Comparison of ENCODE assay signal across 12 cellular contexts in the genomic region with DNA sequence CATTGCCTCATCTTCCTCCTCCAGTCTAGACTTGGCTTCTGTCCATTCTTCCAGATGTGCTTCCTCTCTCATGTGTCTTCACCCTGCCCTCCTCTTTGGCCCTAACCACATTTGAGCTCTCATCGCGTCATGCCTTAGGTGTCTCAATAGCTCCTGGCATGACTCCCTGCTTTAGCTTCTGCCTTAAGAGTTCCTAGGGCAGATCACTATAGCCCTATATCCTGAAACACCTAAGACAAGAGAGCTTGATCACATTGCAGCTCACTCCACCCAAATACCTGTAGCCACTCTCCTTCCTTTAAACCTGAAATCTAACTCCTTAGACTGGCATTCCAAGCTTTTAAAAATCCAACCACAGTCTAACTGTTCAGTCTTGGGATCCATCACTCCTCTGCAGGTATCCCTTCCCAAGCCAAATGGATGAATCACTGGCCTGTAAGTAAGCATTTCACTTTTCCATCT.
DNase-seq lines count a peak whose midpoint lies in the region; ATAC-seq, FAIRE-seq and TF ChIP-seq lines count a peak whose summit lies in the region.
"Had no signal": no experiment of that assay in that cellular context is flagged by ENCODE, and none has a peak within 500 bp of the region (broad histone marks: within the 10 kb centered on the region; RNA-seq: fewer than 3 reads in every experiment).

No MANE protein-coding gene starts in this region.

- no peak overlapping the region for H3K27ac Mint-ChIP-seq in stimulated activated naive CD8-positive, alpha-beta T cell treated with anti-CD3 and anti-CD28 coated beads, Interleukin-15, amount 100 ng/mL, for 72 hours
- H3K27ac Mint-ChIP-seq in activated CD4-positive, alpha-beta T cell treated with anti-CD3 and anti-CD28 coated beads for 36 hours, result no peak overlapping the region
- H3K27ac Mint-ChIP-seq: B cell had no signal

- H3K27me3 Mint-ChIP-seq in stimulated activated naive CD8-positive, alpha-beta T cell treated with anti-CD3 and anti-CD28 coated beads, Interleukin-15, amount 100 ng/mL, for 72 hours, result no peaks in the 10 kb centered on the region
- H3K27me3 Mint-ChIP-seq in activated CD4-positive, alpha-beta T cell treated with anti-CD3 and anti-CD28 coated beads for 36 hours, result peaks cover 2% of the 10 kb centered on the region
- H3K27me3 Mint-ChIP-seq: B cell had no signal

- intact Hi-C loops in activated CD4-positive, alpha-beta T cell treated with anti-CD3 and anti-CD28 coated beads for 36 hours (cut with DNase I, micrococcal nuclease), result no loop called here

- H3K79me1 ChIP-seq in H1 (ENCODE audit: low read depth, low read length), result no peaks in the 10 kb centered on the region

- no peaks in the 10 kb centered on the region for H3K9me3 Mint-ChIP-seq in stimulated activated naive CD8-positive, alpha-beta T cell treated with anti-CD3 and anti-CD28 coated beads, Interleukin-15, amount 100 ng/mL, for 72 hours
- no peaks in the 10 kb centered on the region for H3K9me3 Mint-ChIP-seq in activated CD4-positive, alpha-beta T cell treated with anti-CD3 and anti-CD28 coated beads for 36 hours (ENCODE audit: low read depth)

- H2BK20ac ChIP-seq in H1 (ENCODE audit: low read length), result no peak overlapping the region

- no peak overlapping the region for H2AK5ac ChIP-seq in H1 (ENCODE audit: low read depth, low read length)

- no peaks in the 10 kb centered on the region for H3K23me2 ChIP-seq in H1 (ENCODE audit: low read depth, low read length)

- H3K14ac ChIP-seq in H1 (ENCODE audit: insufficient read length), result no peak overlapping the region

- no peak overlapping the region for H3K4me2 ChIP-seq in H1 (ENCODE audit: insufficient read depth in 1 of 2, low read depth in 2 of 2, low read length in 2 of 2)

- POLR2A ChIA-PET in H1 (lab: Charles Lee; ENCODE audit: partially characterized antibody), result interaction anchor here (0.8 kb wide), 1 partner anchor 959 kb away, joined by 3 read pairs; no protein-coding TSS in a partner anchor
- POLR2A ChIA-PET in activated CD4-positive, alpha-beta T cell treated with anti-CD3 and anti-CD28 coated beads for 36 hours (lab: Charles Lee), result no interaction called here

- H3K18ac ChIP-seq in H1 (ENCODE audit: extremely low read depth, low read length), result no peak overlapping the region; the same call in 1 of the 2 replicates

- no peaks in the 10 kb centered on the region for H3K36me3 ChIP-seq in H1 (ENCODE audit: control insufficient read depth in 2 of 4, insufficient read depth in 4 of 4, low read length in 3 of 4)

- 88% methylated on average over 2 of the region's 2 CpGs; no CpG with 5 or more reads in 1 of the 2 experiments for WGBS in H1 (ENCODE audit: extremely low coverage in 1 of 2, insufficient coverage in 1 of 2, insufficient read length in 1 of 2, insufficient replicate concordance in 2 of 2, low coverage in 1 of 2, low lambda C conversion rate in 2 of 2, missing lambda C conversion rate in 1 of 2), 2 experiments

- FAIRE-seq in H1 (lab: Jason Lieb, UNC), result no peak

- no peak overlapping the region for H3K4me3 Mint-ChIP-seq in stimulated activated naive CD8-positive, alpha-beta T cell treated with anti-CD3 and anti-CD28 coated beads, Interleukin-15, amount 100 ng/mL, for 72 hours
- H3K4me3 Mint-ChIP-seq in activated CD4-positive, alpha-beta T cell treated with anti-CD3 and anti-CD28 coated beads for 36 hours, result no peak overlapping the region
- H3K4me3 Mint-ChIP-seq: B cell had no signal

- H3K23ac ChIP-seq in H1 (ENCODE audit: insufficient read length), result peak overlapping the region; percentile 54

- no peak overlapping the region for H4K8ac ChIP-seq in H1 (ENCODE audit: extremely low read depth, insufficient read depth, low read length)

- H3K27ac ChIP-seq in H1 (ENCODE audit: low read depth, low read length), result no peak overlapping the region

- no peak for TF ChIP-seq RAD21 in H1 (IDR thresholded peaks at IDR 0.05 in 1 of 2, conservative IDR thresholded peaks at IDR 0.05 in 1 of 2; ENCODE audit: low read depth in 2 of 2, low read length in 2 of 2)

- peak overlapping the region; percentile 77 for H2AFZ ChIP-seq in H1 (ENCODE audit: low read length)

- no peak overlapping the region for H3K4me3 ChIP-seq in H1 (ENCODE audit: extremely low read depth in 1 of 4, insufficient read depth in 2 of 4, low read depth in 3 of 4, low read length in 4 of 4)
- H3K4me3 ChIP-seq in skeletal muscle cell (ENCODE audit: low read depth, low read length), result no peak overlapping the region

- no peaks in the 10 kb centered on the region for H3K36me3 Mint-ChIP-seq in activated CD4-positive, alpha-beta T cell treated with anti-CD3 and anti-CD28 coated beads for 36 hours (ENCODE audit: low read depth)

- H3K4me1 ChIP-seq in H1 (replicated peaks in 1 of 4; ENCODE audit: control insufficient read depth in 3 of 4, insufficient read depth in 4 of 4, low read length in 3 of 4), result peaks cover 0 to 5% (median 3%) of the 10 kb centered on the region in 4 experiments; a peak in 3 of 7 replicates

- no peak for TF ChIP-seq POLR2A in H1 (IDR thresholded peaks at IDR 0.05; ENCODE audit: control extremely low read depth in 1 of 2, low read depth in 2 of 2, low read length in 2 of 2)

- H3K27me3 ChIP-seq in H1 (replicated peaks in 1 of 4; ENCODE audit: control insufficient read depth in 3 of 4, extremely low read depth in 1 of 4, insufficient read depth in 3 of 4, low read length in 3 of 4), result no peaks in the 10 kb centered on the region

- no peak for ATAC-seq in stimulated activated naive CD8-positive, alpha-beta T cell treated with anti-CD3 and anti-CD28 coated beads, Interleukin-15, amount 100 ng/mL, for 72 hours
- ATAC-seq in activated CD4-positive, alpha-beta T cell treated with anti-CD3 and anti-CD28 coated beads for 36 hours, result no peak
- ATAC-seq in GM18517 (IDR thresholded peaks at IDR 0.05; ENCODE audit: unreplicated experiment), result no peak

- no peak overlapping the region for H2BK120ac ChIP-seq in H1 (replicated peaks; ENCODE audit: low read depth, low read length)

- CTCF ChIA-PET in H1 (lab: Charles Lee; ENCODE audit: partially characterized antibody), result interaction anchor here (0.6 to 1.7 kb wide), 3 partner anchors 12 to 15 kb away, joined by 3 to 4 read pairs (median 3); no protein-coding TSS in a partner anchor
- CTCF ChIA-PET in activated CD4-positive, alpha-beta T cell treated with anti-CD3 and anti-CD28 coated beads for 36 hours (lab: Charles Lee), result no interaction called here

- H4K91ac ChIP-seq in H1 (replicated peaks; ENCODE audit: insufficient read length, low read length), result no peak overlapping the region

- H3K9ac ChIP-seq in H1 (replicated peaks in 1 of 4; ENCODE audit: extremely low read depth in 1 of 4, low read depth in 3 of 4, low read length in 3 of 4), result no peak overlapping the region

- peak; percentile 11 for DNase-seq in SIG-M5 treated with dmso at 0.1 percent for 504 hours (lab: John Stamatoyannopoulos, UW; ENCODE audit: unreplicated experiment)
- DNase-seq in SIG-M5 (lab: John Stamatoyannopoulos, UW), result no peak
- peak; percentile 94 for DNase-seq in NCI-H226
- DNase-seq in H1 (ENCODE audit: low read depth in 1 of 2, low spot score in 2 of 2), result no peak
- peak; percentile 98 for DNase-seq in skeletal muscle cell (ENCODE audit: low read depth)
- DNase-seq in stimulated activated naive CD8-positive, alpha-beta T cell treated with anti-CD3 and anti-CD28 coated beads, Interleukin-15, amount 100 ng/mL, for 72 hours, result no peak
- DNase-seq in activated CD4-positive, alpha-beta T cell treated with anti-CD3 and anti-CD28 coated beads for 36 hours, result no peak
- DNase-seq: amygdala, NCI-H2081 treated with DMSO at 0.1 percent for 48 hours, SHP77 had no signal

- H2BK15ac ChIP-seq in H1 (ENCODE audit: low read length), result no peak overlapping the region

- no peak for TF ChIP-seq EP300 in H1 (IDR thresholded peaks at IDR 0.05; ENCODE audit: borderline replicate concordance in 1 of 2, low read depth in 2 of 2, low read length in 2 of 2)

- no peak overlapping the region for H3K56ac ChIP-seq in H1 (replicated peaks; ENCODE audit: insufficient read length, low read depth, low read length)

- no peaks in the 10 kb centered on the region for H4K20me1 ChIP-seq in H1 (replicated peaks in 1 of 2; ENCODE audit: control insufficient read depth in 1 of 2, insufficient read depth in 2 of 2, low read length in 2 of 2)

- H3K4me1 Mint-ChIP-seq in stimulated activated naive CD8-positive, alpha-beta T cell treated with anti-CD3 and anti-CD28 coated beads, Interleukin-15, amount 100 ng/mL, for 72 hours, result no peaks in the 10 kb centered on the region
- peaks cover 10% of the 10 kb centered on the region for H3K4me1 Mint-ChIP-seq in activated CD4-positive, alpha-beta T cell treated with anti-CD3 and anti-CD28 coated beads for 36 hours
- H3K4me1 Mint-ChIP-seq: B cell had no signal

- no peak overlapping the region for H3K4ac ChIP-seq in H1 (replicated peaks; ENCODE audit: insufficient read length, low read depth, low read length)

- H3K79me2 ChIP-seq in H1 (ENCODE audit: control insufficient read depth in 1 of 2, insufficient read depth in 2 of 2, low read length in 2 of 2), result no peaks in the 10 kb centered on the region

- H2BK12ac ChIP-seq in H1 (ENCODE audit: low read depth, low read length), result peak overlapping the region; percentile 68; the same call in 1 of the 2 replicates

- peak overlapping the region; percentile 47 for H4K5ac ChIP-seq in H1 (ENCODE audit: insufficient read length, low read depth, low read length)

- H3K9me3 ChIP-seq in H1 (ENCODE audit: insufficient read depth in 2 of 2, low read depth in 1 of 2, low read length in 1 of 2), result no peaks in the 10 kb centered on the region

- TF ChIP-seq CTCF in H1 (IDR thresholded peaks at IDR 0.05; ENCODE audit: control extremely low read depth in 1 of 3, insufficient read depth in 1 of 3, low read depth in 1 of 3, low read length in 3 of 3), result no peak

- no peak overlapping the region for H2BK5ac ChIP-seq in H1 (ENCODE audit: low read depth, low read length)

TF ChIP-seq in H1, 55 proteins besides CTCF, POLR2A, EP300 and RAD21:
- no peak for TF ChIP-seq CBX8 (IDR thresholded peaks at IDR 0.05; ENCODE audit: borderline replicate concordance, low read depth, low read length)
- TF ChIP-seq, protein P1, sequence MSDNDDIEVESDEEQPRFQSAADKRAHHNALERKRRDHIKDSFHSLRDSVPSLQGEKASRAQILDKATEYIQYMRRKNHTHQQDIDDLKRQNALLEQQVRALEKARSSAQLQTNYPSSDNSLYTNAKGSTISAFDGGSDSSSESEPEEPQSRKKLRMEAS (IDR thresholded peaks at IDR 0.05), result no peak

Comparison
In these comparisons a context has a peak if more than half of its experiments do, and no peak if none do; other contexts are left out.
1. DNase-seq: peak in SIG-M5 treated with dmso at 0.1 percent for 504 hours (single experiment), NCI-H226 (single experiment) and skeletal muscle cell (single experiment); none in SIG-M5 (single experiment), H1 (0 of 2), stimulated activated naive CD8-positive, alpha-beta T cell treated with anti-CD3 and anti-CD28 coated beads, Interleukin-15, amount 100 ng/mL, for 72 hours (0 of 2) and activated CD4-positive, alpha-beta T cell treated with anti-CD3 and anti-CD28 coated beads for 36 hours (single experiment).